ENCODE assay signal across 22 cellular contexts in genomic region chr15:57184502-57184901, GRCh38.
DNase-seq lines count a peak whose midpoint lies in the region; FAIRE-seq and TF ChIP-seq lines count a peak whose summit lies in the region.
"Had no signal": no experiment of that assay in that cellular context is flagged by ENCODE, and none has a peak within 500 bp of the region (broad histone marks: within the 10 kb centered on the region; RNA-seq: fewer than 3 reads in every experiment).

No MANE protein-coding gene starts in this region.

- H3K27ac ChIP-seq in SK-N-MC (peak overlapping the region; percentile 14; the same call in 1 of the 2 replicates), osteoblast (ENCODE audit: low read depth, low read length) (no peak overlapping the region)
- H3K27ac ChIP-seq: BLaER1, HL-60, PC-9, SJCRH30 had no signal

- no peak overlapping the region for H2AFZ ChIP-seq in osteoblast (ENCODE audit: low read length)
- H2AFZ ChIP-seq: PC-9 had no signal

- DNase-seq in GM12892 (ENCODE audit: insufficient read length): no peak
- DNase-seq in SK-N-MC (ENCODE audit: low read depth, low spot score): no peak
- peak; percentile 22 to 65 for DNase-seq in foreskin fibroblast
- peak; percentile 13 for DNase-seq in osteoblast (ENCODE audit: insufficient read length, low spot score, missing footprints)
- DNase-seq in H54 (ENCODE audit: insufficient read length, low spot score): no peak
- no peak for DNase-seq in DMS53 treated with DMSO at 0.1 percent for 48 hours (lab: John Stamatoyannopoulos, UW; ENCODE audit: unreplicated experiment)
- no peak for DNase-seq in GOT3 (lab: John Stamatoyannopoulos, UW)
- DNase-seq: DMS 273 treated with DMSO at 0.1 percent for 48 hours, GF-D8, MV-4-11, NCI-H1417, NCI-H1930, NCI-H510A treated with DMSO at 0.1 percent for 48 hours, NCI-H82, PC-9, SJCRH30 had no signal

- H4K20me1 ChIP-seq in osteoblast (ENCODE audit: insufficient read depth, low read length): no peaks in the 10 kb centered on the region
- H4K20me1 ChIP-seq: BLaER1 had no signal

- H3K36me3 ChIP-seq in SK-N-MC (ENCODE audit: insufficient read depth, low read length) (peaks cover 21% of the 10 kb centered on the region), osteoblast (ENCODE audit: insufficient read depth, low read length) (peaks cover 7% of the 10 kb centered on the region)

- no peaks in the 10 kb centered on the region for H3K27me3 ChIP-seq in osteoblast (ENCODE audit: insufficient read depth, low read length)
- H3K27me3 ChIP-seq: BLaER1, SJCRH30 had no signal

- H3K4me2 ChIP-seq in osteoblast (ENCODE audit: insufficient read depth, low read length): no peak overlapping the region
- H3K4me2 ChIP-seq: BLaER1, PC-9 had no signal

- TF ChIP-seq CTCF in foreskin fibroblast (IDR thresholded peaks at IDR 0.05; ENCODE audit: low read depth, low read length): no peak
- TF ChIP-seq CTCF in osteoblast (IDR thresholded peaks at IDR 0.05; ENCODE audit: extremely low read depth, low read depth, low read length): no peak

- H3K4me3 ChIP-seq in SK-N-MC (0 out of 2 replicates have a peak overlapping the region, but pooled peaks have one; percentile 13), foreskin fibroblast (ENCODE audit: low read depth in 1 of 2, low read length in 2 of 2) (no peak overlapping the region), osteoblast (ENCODE audit: insufficient read depth, low read length) (no peak overlapping the region)
- H3K4me3 ChIP-seq: BLaER1, K562, PC-9, SJCRH30 had no signal

- no peaks in the 10 kb centered on the region for H3K79me2 ChIP-seq in osteoblast (ENCODE audit: insufficient read depth, low read length)

- H3K9me3 ChIP-seq in SK-N-MC (ENCODE audit: low read depth, low read length) (peaks cover 4% of the 10 kb centered on the region; the same call in 1 of the 2 replicates), osteoblast (ENCODE audit: low read depth, low read length) (no peaks in the 10 kb centered on the region)
- H3K9me3 ChIP-seq: SJCRH30 had no signal

- FAIRE-seq in GM12892 (lab: Jason Lieb, UNC): peak; percentile 51
- no peak for FAIRE-seq in H54 (lab: Jason Lieb, UNC)
- FAIRE-seq: GM12891, H1, HTR-8/SVneo had no signal

- TF ChIP-seq POLR2A in GM12892 (IDR thresholded peaks at IDR 0.05; ENCODE audit: low read depth, low read length): no peak
- no peak for TF ChIP-seq POLR2A in H54 (IDR thresholded peaks at IDR 0.05; ENCODE audit: low read depth, low read length)

- no peaks in the 10 kb centered on the region for H3K4me1 ChIP-seq in osteoblast (ENCODE audit: insufficient read depth, low read length)
- H3K4me1 ChIP-seq: SJCRH30 had no signal

- H3K9ac ChIP-seq in SK-N-MC (ENCODE audit: insufficient read length): no peak overlapping the region
- H3K9ac ChIP-seq: BLaER1 had no signal

Comparison
In these comparisons a context has a peak if more than half of its experiments do, and no peak if none do; other contexts are left out.
1. DNase-seq: peak in foreskin fibroblast (2 of 2) and osteoblast (single experiment); none in GM12892 (single experiment), SK-N-MC (single experiment), H54 (single experiment), DMS53 treated with DMSO at 0.1 percent for 48 hours (single experiment) and GOT3 (single experiment).